Comparison of ENCODE assay signal across 10 cellular contexts in genomic region chr9:128125575-128126354, GRCh38. TPM values are rescaled to one million over a fixed set of nuclear protein-coding genes. Genes with fewer than 3 reads are reported as not detected.
DNase-seq lines count a peak whose midpoint lies in the region; ATAC-seq lines count a peak whose summit lies in the region.
"Had no signal": no experiment of that assay in that cellular context is flagged by ENCODE, and none has a peak within 500 bp of the region (broad histone marks: within the 10 kb centered on the region; RNA-seq: fewer than 3 reads in every experiment).

No MANE protein-coding gene starts in this region.

- no peaks in the 10 kb centered on the region for H3K36me3 Mint-ChIP-seq in activated naive CD4-positive, alpha-beta T cell treated with anti-CD3 and anti-CD28 coated beads, Interleukin-2, amount 50 U/mL, for 24 hours
- H3K36me3 Mint-ChIP-seq in activated T-helper 1 cell treated with anti-CD3 and anti-CD28 coated beads, Interleukin-12 subunit alpha, Interleukin-12 subunit beta, Interleukin-2, Interleukin-4 antibody, amounts not matched to agents 30 ng/mL and 10 ng/mL and 1 ng/mL, durations not matched to agents 14 hours and 24 hours and 36 hours (ENCODE audit: low read depth), result peaks cover 4% of the 10 kb centered on the region

- ATAC-seq in GM21576 (IDR thresholded peaks at IDR 0.05; ENCODE audit: unreplicated experiment), result no peak
- ATAC-seq: foreskin keratinocyte had no signal

- intact Hi-C loops in activated T-helper 1 cell treated with anti-CD3 and anti-CD28 coated beads, Interleukin-12 subunit alpha, Interleukin-12 subunit beta, Interleukin-2, Interleukin-4 antibody, amounts not matched to agents 30 ng/mL and 10 ng/mL and 1 ng/mL, durations not matched to agents 14 hours and 24 hours and 36 hours (cut with micrococcal nuclease), result no loop called here

- no peak for DNase-seq in activated naive CD4-positive, alpha-beta T cell (lab: John Stamatoyannopoulos, UW)
- no peak for DNase-seq in activated T-helper 1 cell treated with anti-CD3 and anti-CD28 coated beads, Interleukin-12 subunit alpha, Interleukin-12 subunit beta, Interleukin-2, Interleukin-4 antibody, amounts not matched to agents 30 ng/mL and 10 ng/mL and 1 ng/mL, durations not matched to agents 14 hours and 24 hours and 36 hours (ENCODE audit: low spot score)
- DNase-seq in islet precursor cell (peak; percentile 44), D341Med (ENCODE audit: low spot score) (no peak), Kasumi-1 (lab: John Stamatoyannopoulos, UW) (no peak)
- DNase-seq: foreskin keratinocyte, NCI-H2081 treated with DMSO at 0.1 percent for 48 hours had no signal

- no peaks in the 10 kb centered on the region for H3K9me3 ChIP-seq in thymus (ENCODE audit: control insufficient read depth)

- H3K4me1 ChIP-seq in thymus (ENCODE audit: control insufficient read depth, insufficient read depth, low read length), result peaks cover 16% of the 10 kb centered on the region

- H3K4me1 Mint-ChIP-seq in activated naive CD4-positive, alpha-beta T cell treated with anti-CD3 and anti-CD28 coated beads, Interleukin-2, amount 50 U/mL, for 24 hours, result peaks cover 31% of the 10 kb centered on the region
- peaks cover 34% of the 10 kb centered on the region for H3K4me1 Mint-ChIP-seq in activated T-helper 1 cell treated with anti-CD3 and anti-CD28 coated beads, Interleukin-12 subunit alpha, Interleukin-12 subunit beta, Interleukin-2, Interleukin-4 antibody, amounts not matched to agents 30 ng/mL and 10 ng/mL and 1 ng/mL, durations not matched to agents 14 hours and 24 hours and 36 hours (ENCODE audit: low read depth)

- peak overlapping the region; percentile 25 for H3K27ac Mint-ChIP-seq in activated naive CD4-positive, alpha-beta T cell treated with anti-CD3 and anti-CD28 coated beads, Interleukin-2, amount 50 U/mL, for 24 hours
- H3K27ac Mint-ChIP-seq in activated T-helper 1 cell treated with anti-CD3 and anti-CD28 coated beads, Interleukin-12 subunit alpha, Interleukin-12 subunit beta, Interleukin-2, Interleukin-4 antibody, amounts not matched to agents 30 ng/mL and 10 ng/mL and 1 ng/mL, durations not matched to agents 14 hours and 24 hours and 36 hours, result peak overlapping the region; percentile 64

- peak overlapping the region; percentile 85 for H3K4me3 Mint-ChIP-seq in activated naive CD4-positive, alpha-beta T cell treated with anti-CD3 and anti-CD28 coated beads, Interleukin-2, amount 50 U/mL, for 24 hours
- peak overlapping the region; percentile 85 for H3K4me3 Mint-ChIP-seq in activated T-helper 1 cell treated with anti-CD3 and anti-CD28 coated beads, Interleukin-12 subunit alpha, Interleukin-12 subunit beta, Interleukin-2, Interleukin-4 antibody, amounts not matched to agents 30 ng/mL and 10 ng/mL and 1 ng/mL, durations not matched to agents 14 hours and 24 hours and 36 hours

- no peaks in the 10 kb centered on the region for H3K9me3 Mint-ChIP-seq in activated naive CD4-positive, alpha-beta T cell treated with anti-CD3 and anti-CD28 coated beads, Interleukin-2, amount 50 U/mL, for 24 hours
- no peaks in the 10 kb centered on the region for H3K9me3 Mint-ChIP-seq in activated T-helper 1 cell treated with anti-CD3 and anti-CD28 coated beads, Interleukin-12 subunit alpha, Interleukin-12 subunit beta, Interleukin-2, Interleukin-4 antibody, amounts not matched to agents 30 ng/mL and 10 ng/mL and 1 ng/mL, durations not matched to agents 14 hours and 24 hours and 36 hours

- WGBS in thymus, result 70% methylated on average over 11 of the region's 11 CpGs

- H3K36me3 ChIP-seq in thymus (ENCODE audit: control insufficient read depth, insufficient read depth), result peaks cover 46% of the 10 kb centered on the region

- peak overlapping the region; percentile 13 for H3K27ac ChIP-seq in thymus (ENCODE audit: low read depth)
- H3K27ac ChIP-seq: foreskin keratinocyte had no signal

- H3K27me3 ChIP-seq in thymus (ENCODE audit: control insufficient read depth, insufficient read depth), result no peaks in the 10 kb centered on the region
- H3K27me3 ChIP-seq: foreskin keratinocyte had no signal

- peak overlapping the region; percentile 9 for H3K4me3 ChIP-seq in thymus (ENCODE audit: low read length)

- no peaks in the 10 kb centered on the region for H3K27me3 Mint-ChIP-seq in activated naive CD4-positive, alpha-beta T cell treated with anti-CD3 and anti-CD28 coated beads, Interleukin-2, amount 50 U/mL, for 24 hours
- peaks cover 4% of the 10 kb centered on the region for H3K27me3 Mint-ChIP-seq in activated T-helper 1 cell treated with anti-CD3 and anti-CD28 coated beads, Interleukin-12 subunit alpha, Interleukin-12 subunit beta, Interleukin-2, Interleukin-4 antibody, amounts not matched to agents 30 ng/mL and 10 ng/mL and 1 ng/mL, durations not matched to agents 14 hours and 24 hours and 36 hours (ENCODE audit: insufficient read depth)

RNA-seq across cellular contexts. Expression of gene PTGES2, which starts 1.8 kb away (rescaled TPM):
- total RNA-seq in activated T-helper 1 cell treated with anti-CD3 and anti-CD28 coated beads, Interleukin-12 subunit alpha, Interleukin-12 subunit beta, Interleukin-2, Interleukin-4 antibody, amounts not matched to agents 30 ng/mL and 10 ng/mL and 1 ng/mL, durations not matched to agents 14 hours and 24 hours and 36 hours, result 87.7 and 89.2 TPM in 2 replicates
- polyA plus RNA-seq in thymus, result 39.3 TPM

RNA-seq across cellular contexts. Expression of gene LCN2, which starts 23.5 kb away (rescaled TPM):
- total RNA-seq in activated T-helper 1 cell treated with anti-CD3 and anti-CD28 coated beads, Interleukin-12 subunit alpha, Interleukin-12 subunit beta, Interleukin-2, Interleukin-4 antibody, amounts not matched to agents 30 ng/mL and 10 ng/mL and 1 ng/mL, durations not matched to agents 14 hours and 24 hours and 36 hours, result not detected in 2 replicates
- 31.9 TPM for polyA plus RNA-seq in thymus

RNA-seq across cellular contexts. Expression of gene BBLN, which starts 34.3 kb away (rescaled TPM):
- 97.3 and 106 TPM in 2 replicates for total RNA-seq in activated T-helper 1 cell treated with anti-CD3 and anti-CD28 coated beads, Interleukin-12 subunit alpha, Interleukin-12 subunit beta, Interleukin-2, Interleukin-4 antibody, amounts not matched to agents 30 ng/mL and 10 ng/mL and 1 ng/mL, durations not matched to agents 14 hours and 24 hours and 36 hours
- polyA plus RNA-seq in thymus, result 162 TPM

RNA-seq across cellular contexts. Expression of gene SLC25A25, which starts 57.7 kb away (rescaled TPM):
- 13.4 and 13.5 TPM in 2 replicates for total RNA-seq in activated T-helper 1 cell treated with anti-CD3 and anti-CD28 coated beads, Interleukin-12 subunit alpha, Interleukin-12 subunit beta, Interleukin-2, Interleukin-4 antibody, amounts not matched to agents 30 ng/mL and 10 ng/mL and 1 ng/mL, durations not matched to agents 14 hours and 24 hours and 36 hours
- polyA plus RNA-seq in thymus, result 12.3 TPM

RNA-seq across cellular contexts. Expression of gene NAIF1, which starts 58.6 kb away (rescaled TPM):
- total RNA-seq in activated T-helper 1 cell treated with anti-CD3 and anti-CD28 coated beads, Interleukin-12 subunit alpha, Interleukin-12 subunit beta, Interleukin-2, Interleukin-4 antibody, amounts not matched to agents 30 ng/mL and 10 ng/mL and 1 ng/mL, durations not matched to agents 14 hours and 24 hours and 36 hours, result 11.5 and 12.2 TPM in 2 replicates
- 11.5 TPM for polyA plus RNA-seq in thymus
